Comparison of ENCODE assay signal across 12 cellular contexts in the genomic region with DNA sequence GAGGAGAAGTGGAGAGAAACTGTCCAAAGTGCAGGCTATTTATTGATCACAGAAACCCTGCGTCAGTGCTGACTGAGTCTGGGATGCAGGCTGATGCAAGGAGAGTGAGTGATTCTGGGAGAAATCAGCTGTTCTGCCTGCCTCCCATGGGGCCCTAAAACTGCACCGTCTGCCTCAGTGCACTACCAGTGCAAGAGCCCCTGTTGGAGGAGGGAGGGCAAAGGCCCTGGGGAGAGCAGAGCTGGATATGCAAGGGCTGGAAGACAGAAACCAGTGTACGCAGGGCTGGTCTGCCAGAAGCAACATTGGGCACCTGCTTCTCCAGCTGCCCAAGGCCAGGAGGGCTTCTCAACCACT. TPM values are rescaled to one million over a fixed set of nuclear protein-coding genes. Genes with fewer than 3 reads are reported as not detected.
A peak's percentile ranks its signal among the peaks of the same experiment; 100 is the strongest.
DNase-seq lines count a peak whose midpoint lies in the region; ATAC-seq and TF ChIP-seq lines count a peak whose summit lies in the region.
"Had no signal": no experiment of that assay in that cellular context is flagged by ENCODE, and none has a peak within 500 bp of the region (broad histone marks: within the 10 kb centered on the region; RNA-seq: fewer than 3 reads in every experiment).

No MANE protein-coding gene starts in this region.

- no peaks in the 10 kb centered on the region for H3K36me3 ChIP-seq in IMR-90 (ENCODE audit: control insufficient read depth, insufficient read depth, low read length)
- no peaks in the 10 kb centered on the region for H3K36me3 ChIP-seq in tibial nerve

- H3K79me1 ChIP-seq in IMR-90 (ENCODE audit: low read depth in 1 of 2, low read length in 2 of 2): no peaks in the 10 kb centered on the region; a peak in 1 of 4 replicates

- POLR2A ChIA-PET in IMR-90 (lab: Charles Lee; ENCODE audit: unreplicated experiment): no interaction called here

- CTCF ChIA-PET in IMR-90 (lab: Yijun Ruan, JAX): no interaction called here

- H3K9me3 ChIP-seq in IMR-90 (ENCODE audit: control insufficient read depth, insufficient read depth, low read length) (no peaks in the 10 kb centered on the region), tibial nerve (no peaks in the 10 kb centered on the region)

- peak overlapping the region; percentile 4; the same call in 1 of the 2 replicates for H3K14ac ChIP-seq in IMR-90 (replicated peaks; ENCODE audit: low read depth, low read length)

- 20% methylated on average over 1 of the region's 3 CpGs; no CpG with 5 or more reads in 1 of the 2 experiments for WGBS in IMR-90 (ENCODE audit: extremely low coverage in 2 of 2, insufficient read length in 1 of 2), 2 experiments
- 63 to 65% methylated on average over 3 of the region's 3 CpGs for WGBS in tibial nerve, 2 donors

- H3K18ac ChIP-seq in IMR-90 (ENCODE audit: low read depth, low read length): no peak overlapping the region; the same call in 1 of the 2 replicates

- H4K91ac ChIP-seq in IMR-90 (ENCODE audit: insufficient read depth, low read depth, low read length): peak overlapping the region; percentile 22; the same call in 1 of the 2 replicates

- H3K23ac ChIP-seq in IMR-90 (ENCODE audit: low read depth, low read length): no peak overlapping the region

- ATAC-seq in IMR-90 (ENCODE audit: low read depth) (no peak), HG03039 (IDR thresholded peaks at IDR 0.05; ENCODE audit: unreplicated experiment) (no peak), HG02798 (IDR thresholded peaks at IDR 0.05; ENCODE audit: poor library complexity, unreplicated experiment) (no peak)

- H3K56ac ChIP-seq in IMR-90 (ENCODE audit: extremely low read depth, insufficient read depth, low read length): no peak overlapping the region

- peaks cover 5% of the 10 kb centered on the region; the same call in 1 of the 2 replicates for H4K20me1 ChIP-seq in IMR-90 (ENCODE audit: insufficient read depth, low read length)

- H4K8ac ChIP-seq in IMR-90 (ENCODE audit: low read depth in 2 of 2, low read length in 2 of 2): no peak overlapping the region

- H2AK9ac ChIP-seq in IMR-90 (replicated peaks; ENCODE audit: low read depth, low read length, poor library complexity): peak overlapping the region; percentile 49

- H3K4me3 ChIP-seq in IMR-90 (ENCODE audit: insufficient read depth, low read depth, low read length): no peak overlapping the region
- no peak overlapping the region for H3K4me3 ChIP-seq in dorsolateral prefrontal cortex
- H3K4me3 ChIP-seq in tibial nerve: no peak overlapping the region

- H3K9me1 ChIP-seq in IMR-90 (ENCODE audit: insufficient read depth, low read length): peaks cover 26% of the 10 kb centered on the region; the same call in 1 of the 2 replicates

- BruUV-seq in IMR-90 (replicated peaks; lab: Mats Ljungman, UMichigan): no TSS peak

- no peak overlapping the region for H4K5ac ChIP-seq in IMR-90 (ENCODE audit: low read depth, low read length)

- TF ChIP-seq POLR2A in IMR-90 (IDR thresholded peaks at IDR 0.05; ENCODE audit: low read depth, low read length) (no peak), tibial nerve (IDR thresholded peaks at IDR 0.05) (no peak)

- no peak for DNase-seq in IMR-90
- DNase-seq in dorsolateral prefrontal cortex: no peak
- DNase-seq in mucosa of gallbladder (ENCODE audit: low spot score): peak; percentile 14
- no peak for DNase-seq in tibial nerve (ENCODE audit: low spot score in 2 of 2)
- DNase-seq in DMS 273 treated with DMSO at 0.1 percent for 48 hours (lab: John Stamatoyannopoulos, UW): no peak
- DNase-seq: activated effector memory CD4-positive, alpha-beta T cell treated with anti-CD3 and anti-CD28 coated beads, Interleukin-2, amount 50 U/mL, for 16 hours; DMS79 treated with DMSO at 0.1 percent for 48 hours; NCI-H2107; stimulated activated naive CD4-positive, alpha-beta T cell had no signal

- TF ChIP-seq CTCF in IMR-90 (conservative IDR thresholded peaks at IDR 0.05; ENCODE audit: low read depth, low read length) (no peak), dorsolateral prefrontal cortex (IDR thresholded peaks at IDR 0.05 in 54 of 56, conservative IDR thresholded peaks at IDR 0.05 in 2 of 56; ENCODE audit: low read depth in 1 of 56, partially characterized antibody in 56 of 56) (no peak), tibial nerve (IDR thresholded peaks at IDR 0.05) (no peak)

- H3K4me2 ChIP-seq in IMR-90 (ENCODE audit: low read depth, low read length): no peak overlapping the region
- H3K4me2 ChIP-seq: KMS-11 had no signal

- TF ChIP-seq RAD21 in IMR-90 (IDR thresholded peaks at IDR 0.05; ENCODE audit: low read length): no peak

- H3K4me1 ChIP-seq in IMR-90 (ENCODE audit: control insufficient read depth, insufficient read depth, low read length) (peaks cover 24% of the 10 kb centered on the region), tibial nerve (peaks cover 0 to 80% (median 43%) of the 10 kb centered on the region in 4 donors)

- H2BK15ac ChIP-seq in IMR-90 (ENCODE audit: low read depth, low read length): no peak overlapping the region

- H3K27ac ChIP-seq in IMR-90 (ENCODE audit: insufficient read depth, low read length) (no peak overlapping the region), dorsolateral prefrontal cortex (peak overlapping the region in 58 of 59 donors; percentile 65 to 98 (median 92)), tibial nerve (peak overlapping the region in 3 of 4 donors; percentile 48 to 86 (median 83))
- H3K27ac ChIP-seq: KMS-11 had no signal

- TF ChIP-seq EP300 in tibial nerve (IDR thresholded peaks at IDR 0.05): no peak

- H3K9ac ChIP-seq in IMR-90 (ENCODE audit: low read depth, low read length): no peak overlapping the region
- H3K9ac ChIP-seq: KMS-11 had no signal

- intact Hi-C loops in IMR-90 (cut with micrococcal nuclease): no loop called here
- intact Hi-C loops in dorsolateral prefrontal cortex (cut with DNase I): no loop called here

- no peak overlapping the region for H2BK20ac ChIP-seq in IMR-90 (ENCODE audit: low read depth, low read length)

- no peak overlapping the region for H2AFZ ChIP-seq in IMR-90 (replicated peaks; ENCODE audit: low read length, poor library complexity)

- in situ Hi-C loops in IMR-90 (cut with MboI; ENCODE audit: low sequenced_read_pairs): no loop called here

- no peak overlapping the region for H2BK120ac ChIP-seq in IMR-90 (ENCODE audit: low read depth, low read length)

- H2AK5ac ChIP-seq in IMR-90 (ENCODE audit: low read depth, low read length): peak overlapping the region; percentile 18; the same call in 1 of the 2 replicates

- dilution Hi-C loops in IMR-90 (cut with HindIII; ENCODE audit: low sequenced_read_pairs, unreplicated experiment): no loop called here

- H3K4ac ChIP-seq in IMR-90 (ENCODE audit: low read depth, low read length): no peak overlapping the region

- no peaks in the 10 kb centered on the region for H3K27me3 ChIP-seq in IMR-90 (ENCODE audit: control insufficient read depth, insufficient read depth, low read length)
- H3K27me3 ChIP-seq in dorsolateral prefrontal cortex: no peaks in the 10 kb centered on the region
- no peaks in the 10 kb centered on the region for H3K27me3 ChIP-seq in tibial nerve

- H2BK5ac ChIP-seq in IMR-90 (ENCODE audit: low read depth, low read length, poor library complexity, severe bottlenecking): no peak overlapping the region

TF ChIP-seq in IMR-90, 13 proteins besides CTCF, POLR2A, EP300 and RAD21:
- TF ChIP-seq MAZ (IDR thresholded peaks at IDR 0.05; ENCODE audit: borderline replicate concordance, low read depth, low read length) (no peak), SMC3 (IDR thresholded peaks at IDR 0.05; ENCODE audit: low read depth, low read length) (no peak), RCOR1 (IDR thresholded peaks at IDR 0.05; ENCODE audit: insufficient replicate concordance, low read length) (no peak), MXI1 (IDR thresholded peaks at IDR 0.05; ENCODE audit: borderline replicate concordance, low read depth, low read length) (no peak), MAFK (IDR thresholded peaks at IDR 0.05; ENCODE audit: low read depth, low read length) (no peak), BHLHE40 (IDR thresholded peaks at IDR 0.05; ENCODE audit: low read depth, low read length) (no peak), RFX5 (IDR thresholded peaks at IDR 0.05; ENCODE audit: low read depth, low read length) (no peak), CHD1 (IDR thresholded peaks at IDR 0.05; ENCODE audit: low read depth, low read length) (no peak), CEBPB (IDR thresholded peaks at IDR 0.05; ENCODE audit: low read depth, low read length) (no peak), NFE2L2 (IDR thresholded peaks at IDR 0.05; ENCODE audit: low read depth, low read length) (no peak), FOS (IDR thresholded peaks at IDR 0.05; ENCODE audit: low read depth, low read length) (no peak)
- TF ChIP-seq, protein P1, sequence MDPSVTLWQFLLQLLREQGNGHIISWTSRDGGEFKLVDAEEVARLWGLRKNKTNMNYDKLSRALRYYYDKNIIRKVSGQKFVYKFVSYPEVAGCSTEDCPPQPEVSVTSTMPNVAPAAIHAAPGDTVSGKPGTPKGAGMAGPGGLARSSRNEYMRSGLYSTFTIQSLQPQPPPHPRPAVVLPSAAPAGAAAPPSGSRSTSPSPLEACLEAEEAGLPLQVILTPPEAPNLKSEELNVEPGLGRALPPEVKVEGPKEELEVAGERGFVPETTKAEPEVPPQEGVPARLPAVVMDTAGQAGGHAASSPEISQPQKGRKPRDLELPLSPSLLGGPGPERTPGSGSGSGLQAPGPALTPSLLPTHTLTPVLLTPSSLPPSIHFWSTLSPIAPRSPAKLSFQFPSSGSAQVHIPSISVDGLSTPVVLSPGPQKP (IDR thresholded peaks at IDR 0.05; ENCODE audit: borderline replicate concordance, low read depth, low read length): no peak
- TF ChIP-seq, protein P2, sequence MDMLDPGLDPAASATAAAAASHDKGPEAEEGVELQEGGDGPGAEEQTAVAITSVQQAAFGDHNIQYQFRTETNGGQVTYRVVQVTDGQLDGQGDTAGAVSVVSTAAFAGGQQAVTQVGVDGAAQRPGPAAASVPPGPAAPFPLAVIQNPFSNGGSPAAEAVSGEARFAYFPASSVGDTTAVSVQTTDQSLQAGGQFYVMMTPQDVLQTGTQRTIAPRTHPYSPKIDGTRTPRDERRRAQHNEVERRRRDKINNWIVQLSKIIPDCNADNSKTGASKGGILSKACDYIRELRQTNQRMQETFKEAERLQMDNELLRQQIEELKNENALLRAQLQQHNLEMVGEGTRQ (IDR thresholded peaks at IDR 0.05; ENCODE audit: low read depth, low read length): no peak

RNA-seq across cellular contexts. Expression of gene C1orf198, which starts 42.5 kb away (rescaled TPM):
- 74.4 and 76.2 TPM in 2 replicates for total RNA-seq in IMR-90 (2012; rRNA removed)
- polyA plus RNA-seq in IMR-90 (2012; rRNA removed): 63.9 and 67.4 TPM in 2 replicates
- 33.0 and 75.6 TPM in 2 replicates for polyA plus RNA-seq in IMR-90 (2012; cell fraction: cytosol; rRNA removed)
- polyA plus RNA-seq in IMR-90 (2012; cell fraction: nucleus; rRNA removed; ENCODE audit: low replicate concordance): 260 and 261 TPM in 2 replicates
- total RNA-seq in dorsolateral prefrontal cortex: 100 to 1,000 TPM in 36 of 120 experiments, 10 to 100 TPM in 84; 43.1 to 244 (median 83.2) TPM
- total RNA-seq in mucosa of gallbladder: 152 TPM
- 100 to 1,000 TPM in 3 of 4 donors, 10 to 100 TPM in 1; 91.9 to 162 (median 113) TPM for total RNA-seq in tibial nerve
